9 cellular contexts compared by ENCODE assay signal in the genomic region with DNA sequence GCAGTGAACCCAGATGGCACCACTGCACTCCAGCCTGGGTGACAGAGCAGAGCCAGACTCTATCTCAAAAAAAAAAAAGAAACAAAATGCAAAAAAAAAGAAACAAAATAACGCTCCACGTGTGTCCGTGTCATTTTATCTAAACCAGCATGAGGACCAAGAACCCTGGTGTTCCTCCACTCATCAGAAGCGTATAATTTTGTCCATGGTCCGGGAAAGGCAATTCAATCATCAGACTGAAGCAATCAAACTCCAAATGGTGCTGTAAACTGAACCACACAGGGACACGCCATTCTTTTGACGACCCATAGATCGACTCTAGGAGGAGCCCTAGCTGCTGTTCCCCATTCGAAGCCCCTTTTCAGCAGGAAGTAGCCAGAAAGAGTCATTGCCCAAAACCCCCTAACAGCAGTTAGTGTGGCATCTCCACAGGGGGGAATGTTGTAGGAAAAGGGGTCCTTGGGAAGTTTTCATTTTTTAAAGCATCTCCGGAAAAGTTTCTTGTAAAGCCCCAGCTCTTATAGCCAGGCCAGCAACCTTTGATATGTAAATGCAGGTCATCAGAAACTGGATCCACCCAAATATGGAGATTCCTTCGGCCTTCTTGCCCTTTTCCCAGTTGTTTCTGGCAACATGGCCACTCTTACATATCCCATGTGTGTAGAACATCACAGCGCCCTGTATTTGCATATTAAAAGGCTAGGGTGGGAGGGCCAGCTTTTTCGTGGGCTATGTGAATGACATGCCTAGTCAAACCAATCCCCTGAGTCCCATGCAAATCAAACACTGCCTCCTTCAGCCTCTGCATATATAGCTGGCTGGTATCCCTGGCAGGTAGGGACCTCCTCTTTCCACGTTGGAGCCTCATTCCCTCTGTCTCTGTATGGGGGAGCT. TPM values are rescaled to one million over a fixed set of nuclear protein-coding genes. Genes with fewer than 3 reads are reported as not detected.
DNase-seq lines count a peak whose midpoint lies in the region; FAIRE-seq and TF ChIP-seq lines count a peak whose summit lies in the region.
"Not testable (repeated sequence)": the region's sequence is repeated elsewhere in the genome, so short reads cannot be mapped to it uniquely, and the experiment has no call there.
"Had no signal": no experiment of that assay in that cellular context is flagged by ENCODE, and none has a peak within 500 bp of the region (broad histone marks: within the 10 kb centered on the region; RNA-seq: fewer than 3 reads in every experiment).

No MANE protein-coding gene starts in this region.

- H4K8ac ChIP-seq in mesendoderm (ENCODE audit: low read depth, low read length) = not testable (repeated sequence)

- not testable (repeated sequence) for H3K9ac ChIP-seq in astrocyte (ENCODE audit: low read length)
- H3K9ac ChIP-seq in mesendoderm (ENCODE audit: low read length) = peak overlapping the region; percentile 17

- not testable (repeated sequence) for H3K27ac ChIP-seq in astrocyte (ENCODE audit: low read depth, low read length); mesendoderm (ENCODE audit: low read depth, low read length)

- not testable (repeated sequence) for TF ChIP-seq RAD21 in Ishikawa (IDR thresholded peaks at IDR 0.05; ENCODE audit: low read depth)

- DNase-seq in EH (ENCODE audit: low read depth) (peak; percentile 31), NCI-H510A treated with DMSO at 0.1 percent for 48 hours (lab: John Stamatoyannopoulos, UW) (peak; percentile 72), SIG-M5 treated with dmso at 0.1 percent for 504 hours (lab: John Stamatoyannopoulos, UW; ENCODE audit: unreplicated experiment) (peak; percentile 25), mesendoderm (peak; percentile 95)
- DNase-seq in astrocyte (ENCODE audit: low read depth); fibroblast of villous mesenchyme (ENCODE audit: low read depth): not testable (repeated sequence)

- not testable (repeated sequence) for H3K79me2 ChIP-seq in astrocyte (ENCODE audit: insufficient read depth, low read length); mesendoderm (ENCODE audit: control insufficient read depth, insufficient read depth, low read length)

- not testable (repeated sequence) for H3K27me3 ChIP-seq in astrocyte (ENCODE audit: insufficient read depth, low read length); mesendoderm (ENCODE audit: insufficient read depth, low read length, poor library complexity)

- not testable (repeated sequence) for H3K9me3 ChIP-seq in astrocyte (ENCODE audit: insufficient read depth, low read depth, low read length)

- H2AFZ ChIP-seq in astrocyte (ENCODE audit: low read depth, low read length) = peak overlapping the region; percentile 63

- WGBS in mesendoderm (ENCODE audit: extremely low coverage, insufficient coverage, low lambda C conversion rate) = no CpG with 5 or more reads among the region's 14 CpGs

- H3K36me3 ChIP-seq in astrocyte (ENCODE audit: insufficient read depth, low read length); mesendoderm (ENCODE audit: control insufficient read depth, insufficient read depth, low read length): not testable (repeated sequence)

- not testable (repeated sequence) for H4K20me1 ChIP-seq in astrocyte (ENCODE audit: insufficient read depth, low read length)

- not testable (repeated sequence) for H2BK120ac ChIP-seq in mesendoderm (ENCODE audit: low read depth, low read length)

- not testable (repeated sequence) for H3K4ac ChIP-seq in mesendoderm (ENCODE audit: low read depth, low read length)

- H3K27me3 Mint-ChIP-seq in astrocyte (ENCODE audit: low read depth, unreplicated experiment) = not testable (repeated sequence)

- not testable (repeated sequence) for H3K79me1 ChIP-seq in mesendoderm (ENCODE audit: low read length)

- not testable (repeated sequence) for TF ChIP-seq CTCF in astrocyte (IDR thresholded peaks at IDR 0.05; ENCODE audit: insufficient read depth, low read depth, low read length)
- TF ChIP-seq CTCF in fibroblast of villous mesenchyme (IDR thresholded peaks at IDR 0.05; ENCODE audit: insufficient read depth, low read depth, low read length) = peak; percentile 4

- not testable (repeated sequence) for H3K23ac ChIP-seq in mesendoderm (ENCODE audit: low read length)

- H3K36me3 Mint-ChIP-seq in astrocyte (ENCODE audit: low read depth, unreplicated experiment) = not testable (repeated sequence)

- not testable (repeated sequence) for H3K4me3 ChIP-seq in astrocyte (ENCODE audit: insufficient read depth, low read depth, low read length); fibroblast of villous mesenchyme (ENCODE audit: low read depth, low read length); mesendoderm (ENCODE audit: low read length)

- H2BK15ac ChIP-seq in mesendoderm (replicated peaks; ENCODE audit: low read depth) = peak overlapping the region; percentile 2

- H3K56ac ChIP-seq in mesendoderm (ENCODE audit: low read length) = peak overlapping the region; percentile 35

- H4K5ac ChIP-seq in mesendoderm (ENCODE audit: low read length) = not testable (repeated sequence)

- H3K4me3 Mint-ChIP-seq in astrocyte (ENCODE audit: unreplicated experiment) = not testable (repeated sequence)

- H2AK5ac ChIP-seq in mesendoderm (ENCODE audit: low read length) = not testable (repeated sequence)

- not testable (repeated sequence) for H3K4me1 ChIP-seq in astrocyte (ENCODE audit: insufficient read depth, low read length); mesendoderm (ENCODE audit: control insufficient read depth, low read depth, low read length)

- H3K18ac ChIP-seq in mesendoderm (ENCODE audit: low read length) = not testable (repeated sequence)

- H2BK5ac ChIP-seq in mesendoderm (ENCODE audit: low read length) = not testable (repeated sequence)

- not testable (repeated sequence) for FAIRE-seq in astrocyte (lab: Jason Lieb, UNC)

- H3K27ac Mint-ChIP-seq in astrocyte (ENCODE audit: unreplicated experiment) = not testable (repeated sequence)

- not testable (repeated sequence) for TF ChIP-seq EP300 in Ishikawa (IDR thresholded peaks at IDR 0.05; ENCODE audit: borderline replicate concordance)

- H3K4me2 ChIP-seq in astrocyte (ENCODE audit: low read length) = peak overlapping the region; percentile 23
- H3K4me2 ChIP-seq in mesendoderm (ENCODE audit: low read length) = not testable (repeated sequence)

- not testable (repeated sequence) for H3K4me1 Mint-ChIP-seq in astrocyte (ENCODE audit: low read depth, unreplicated experiment)

- H3K9me3 Mint-ChIP-seq in astrocyte (ENCODE audit: unreplicated experiment) = not testable (repeated sequence)

TF ChIP-seq in Ishikawa, 13 proteins besides CTCF, POLR2A, EP300 and RAD21:
- TF ChIP-seq, protein P1, sequence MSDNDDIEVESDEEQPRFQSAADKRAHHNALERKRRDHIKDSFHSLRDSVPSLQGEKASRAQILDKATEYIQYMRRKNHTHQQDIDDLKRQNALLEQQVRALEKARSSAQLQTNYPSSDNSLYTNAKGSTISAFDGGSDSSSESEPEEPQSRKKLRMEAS (IDR thresholded peaks at IDR 0.05) = 0 out of 2 replicates have a peak, but pooled peaks have one; percentile 10

RNA-seq across cellular contexts. Expression of a gene that starts 8.3 kb away (rescaled TPM):
- total RNA-seq in astrocyte (38.0 and 43.3 TPM in 2 replicates), fibroblast of villous mesenchyme (23.8 and 31.1 TPM in 2 replicates)
- 27.3 TPM for polyA plus RNA-seq in mesendoderm (2013, experiment 1 of 2)
- polyA plus RNA-seq in mesendoderm (2013, experiment 2 of 2) = 27.6 TPM

RNA-seq across cellular contexts. Expression of a gene that starts 45.8 kb away (rescaled TPM):
- 95.7 and 97.6 TPM in 2 replicates for total RNA-seq in astrocyte
- total RNA-seq in fibroblast of villous mesenchyme = 35.4 and 36.3 TPM in 2 replicates
- 4.3 TPM for polyA plus RNA-seq in mesendoderm (2013, experiment 1 of 2)
- polyA plus RNA-seq in mesendoderm (2013, experiment 2 of 2) = 4.5 TPM
- total RNA-seq: activated naive CD8-positive, alpha-beta T cell treated with anti-CD3 and anti-CD28 coated beads for 36 hours; CD8-positive, alpha-beta T cell had no signal
